Comparison of ENCODE assay signal across 1 cellular context in the genomic region with DNA sequence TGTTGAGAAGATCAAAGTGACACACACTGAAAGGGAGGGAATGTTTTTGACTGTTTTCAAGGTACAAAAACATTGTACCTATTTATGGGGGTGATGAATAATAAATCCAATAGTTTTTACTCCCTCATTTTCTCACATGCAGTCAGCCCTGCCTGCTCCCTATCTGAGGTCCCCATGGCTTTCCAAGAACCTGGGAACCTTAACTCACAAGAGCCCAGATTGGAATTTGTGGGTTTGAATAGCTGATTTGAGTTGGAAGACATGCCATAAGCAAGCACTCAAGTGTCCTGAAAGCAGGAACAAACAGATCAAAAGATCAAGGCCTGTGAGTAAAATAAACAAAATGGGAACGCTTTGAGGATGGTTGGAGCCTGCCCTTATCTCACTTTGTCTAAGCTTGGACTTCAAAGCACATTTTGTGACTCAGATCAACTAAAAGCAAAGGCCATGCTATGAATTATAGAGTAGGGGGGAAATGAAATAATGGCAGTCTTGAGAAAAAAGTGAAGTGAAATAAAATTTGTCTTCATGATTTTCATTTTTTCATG.
TF ChIP-seq lines count a peak whose summit lies in the region.

No MANE protein-coding gene starts in this region.

TF ChIP-seq in HepG2, 621 proteins besides CTCF, POLR2A, EP300 and RAD21 (continued from another document and continues in another):
- TF ChIP-seq, protein P1, sequence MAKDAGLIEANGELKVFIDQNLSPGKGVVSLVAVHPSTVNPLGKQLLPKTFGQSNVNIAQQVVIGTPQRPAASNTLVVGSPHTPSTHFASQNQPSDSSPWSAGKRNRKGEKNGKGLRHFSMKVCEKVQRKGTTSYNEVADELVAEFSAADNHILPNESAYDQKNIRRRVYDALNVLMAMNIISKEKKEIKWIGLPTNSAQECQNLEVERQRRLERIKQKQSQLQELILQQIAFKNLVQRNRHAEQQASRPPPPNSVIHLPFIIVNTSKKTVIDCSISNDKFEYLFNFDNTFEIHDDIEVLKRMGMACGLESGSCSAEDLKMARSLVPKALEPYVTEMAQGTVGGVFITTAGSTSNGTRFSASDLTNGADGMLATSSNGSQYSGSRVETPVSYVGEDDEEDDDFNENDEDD (CRISPR knock-in tag; IDR thresholded peaks at IDR 0.05; ENCODE audit: borderline replicate concordance) = peak; percentile 47; the same call in 1 of the 2 replicates
- TF ChIP-seq ZNF503 (CRISPR knock-in tag; IDR thresholded peaks at IDR 0.05) (peak; percentile 92), MATR3 (CRISPR knock-in tag; IDR thresholded peaks at IDR 0.05) (no peak), ELF4 (CRISPR knock-in tag; IDR thresholded peaks at IDR 0.05; ENCODE audit: borderline replicate concordance) (no peak), HOXA7 (CRISPR knock-in tag; IDR thresholded peaks at IDR 0.05) (no peak), MBD4 (IDR thresholded peaks at IDR 0.05; ENCODE audit: borderline replicate concordance, low read length) (peak; percentile 79; the same call in 1 of the 2 replicates), SRSF9 (IDR thresholded peaks at IDR 0.05; ENCODE audit: borderline replicate concordance, insufficient read depth, low read depth, low read length, poor library complexity, severe bottlenecking) (no peak), TGIF2 (CRISPR knock-in tag; IDR thresholded peaks at IDR 0.05) (no peak), ZNF879 (CRISPR knock-in tag; IDR thresholded peaks at IDR 0.05) (no peak), ZNF737 (CRISPR knock-in tag; IDR thresholded peaks at IDR 0.05; ENCODE audit: borderline replicate concordance) (no peak), ZSCAN9 (CRISPR knock-in tag; IDR thresholded peaks at IDR 0.05; ENCODE audit: borderline replicate concordance) (peak; percentile 58; the same call in 1 of the 2 replicates), ATF5 (CRISPR knock-in tag; IDR thresholded peaks at IDR 0.05; ENCODE audit: low read depth) (no peak), PAX8 (CRISPR knock-in tag; IDR thresholded peaks at IDR 0.05; ENCODE audit: borderline replicate concordance) (no peak), JUN (CRISPR knock-in tag; IDR thresholded peaks at IDR 0.05) (peak; percentile 83), ZFP62 (CRISPR knock-in tag; IDR thresholded peaks at IDR 0.05) (no peak), HNRNPUL1 (IDR thresholded peaks at IDR 0.05; ENCODE audit: low read depth, low read length) (no peak), ZNF644 (CRISPR knock-in tag; IDR thresholded peaks at IDR 0.05; ENCODE audit: low read depth) (peak; percentile 92), KLF11 (CRISPR knock-in tag; IDR thresholded peaks at IDR 0.05) (no peak), NFRKB (IDR thresholded peaks at IDR 0.05) (no peak), ZNF232 (CRISPR knock-in tag; IDR thresholded peaks at IDR 0.05; ENCODE audit: borderline replicate concordance) (no peak), ZBTB7B (CRISPR knock-in tag; IDR thresholded peaks at IDR 0.05) (0 out of 2 replicates have a peak, but pooled peaks have one; percentile 19), PHF5A (CRISPR knock-in tag; IDR thresholded peaks at IDR 0.05; ENCODE audit: low read depth, unreplicated experiment) (peak; percentile 16), KMT2B (CRISPR knock-in tag; IDR thresholded peaks at IDR 0.05) (no peak), ZNF260 (CRISPR knock-in tag; IDR thresholded peaks at IDR 0.05; ENCODE audit: borderline replicate concordance, low read depth) (no peak), KLF16 (CRISPR knock-in tag; IDR thresholded peaks at IDR 0.05) (no peak; a peak in 1 of 4 replicates), ZFP36 (IDR thresholded peaks at IDR 0.05; ENCODE audit: borderline replicate concordance, low read depth, low read length, partially characterized antibody) (no peak), ZNF512 (CRISPR knock-in tag; IDR thresholded peaks at IDR 0.05) (no peak), ZNF607 (CRISPR knock-in tag; IDR thresholded peaks at IDR 0.05; ENCODE audit: borderline replicate concordance) (no peak), ZNF576 (CRISPR knock-in tag; IDR thresholded peaks at IDR 0.05) (no peak), ZNF253 (CRISPR knock-in tag; IDR thresholded peaks at IDR 0.05; ENCODE audit: borderline replicate concordance) (no peak), ZNF780A (CRISPR knock-in tag; IDR thresholded peaks at IDR 0.05) (no peak), ZSCAN31 (CRISPR knock-in tag; IDR thresholded peaks at IDR 0.05; ENCODE audit: low read depth) (no peak), ZNF7 (CRISPR knock-in tag; IDR thresholded peaks at IDR 0.05) (no peak; the same call in 1 of the 2 replicates), HOXA9 (CRISPR knock-in tag; IDR thresholded peaks at IDR 0.05; ENCODE audit: borderline replicate concordance) (no peak), FLYWCH1 (CRISPR knock-in tag; IDR thresholded peaks at IDR 0.05) (no peak), HDAC2 (CRISPR knock-in tag; IDR thresholded peaks at IDR 0.05) (peak; percentile 92), MTA1 (CRISPR knock-in tag; IDR thresholded peaks at IDR 0.05; ENCODE audit: borderline replicate concordance) (no peak), CEBPG (CRISPR knock-in tag; IDR thresholded peaks at IDR 0.05) (peak; percentile 40; the same call in 1 of the 2 replicates)
- TF ChIP-seq, protein P2, sequence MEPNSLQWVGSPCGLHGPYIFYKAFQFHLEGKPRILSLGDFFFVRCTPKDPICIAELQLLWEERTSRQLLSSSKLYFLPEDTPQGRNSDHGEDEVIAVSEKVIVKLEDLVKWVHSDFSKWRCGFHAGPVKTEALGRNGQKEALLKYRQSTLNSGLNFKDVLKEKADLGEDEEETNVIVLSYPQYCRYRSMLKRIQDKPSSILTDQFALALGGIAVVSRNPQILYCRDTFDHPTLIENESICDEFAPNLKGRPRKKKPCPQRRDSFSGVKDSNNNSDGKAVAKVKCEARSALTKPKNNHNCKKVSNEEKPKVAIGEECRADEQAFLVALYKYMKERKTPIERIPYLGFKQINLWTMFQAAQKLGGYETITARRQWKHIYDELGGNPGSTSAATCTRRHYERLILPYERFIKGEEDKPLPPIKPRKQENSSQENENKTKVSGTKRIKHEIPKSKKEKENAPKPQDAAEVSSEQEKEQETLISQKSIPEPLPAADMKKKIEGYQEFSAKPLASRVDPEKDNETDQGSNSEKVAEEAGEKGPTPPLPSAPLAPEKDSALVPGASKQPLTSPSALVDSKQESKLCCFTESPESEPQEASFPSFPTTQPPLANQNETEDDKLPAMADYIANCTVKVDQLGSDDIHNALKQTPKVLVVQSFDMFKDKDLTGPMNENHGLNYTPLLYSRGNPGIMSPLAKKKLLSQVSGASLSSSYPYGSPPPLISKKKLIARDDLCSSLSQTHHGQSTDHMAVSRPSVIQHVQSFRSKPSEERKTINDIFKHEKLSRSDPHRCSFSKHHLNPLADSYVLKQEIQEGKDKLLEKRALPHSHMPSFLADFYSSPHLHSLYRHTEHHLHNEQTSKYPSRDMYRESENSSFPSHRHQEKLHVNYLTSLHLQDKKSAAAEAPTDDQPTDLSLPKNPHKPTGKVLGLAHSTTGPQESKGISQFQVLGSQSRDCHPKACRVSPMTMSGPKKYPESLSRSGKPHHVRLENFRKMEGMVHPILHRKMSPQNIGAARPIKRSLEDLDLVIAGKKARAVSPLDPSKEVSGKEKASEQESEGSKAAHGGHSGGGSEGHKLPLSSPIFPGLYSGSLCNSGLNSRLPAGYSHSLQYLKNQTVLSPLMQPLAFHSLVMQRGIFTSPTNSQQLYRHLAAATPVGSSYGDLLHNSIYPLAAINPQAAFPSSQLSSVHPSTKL (CRISPR knock-in tag; IDR thresholded peaks at IDR 0.05) = peak; percentile 98
- TF ChIP-seq, protein P3, sequence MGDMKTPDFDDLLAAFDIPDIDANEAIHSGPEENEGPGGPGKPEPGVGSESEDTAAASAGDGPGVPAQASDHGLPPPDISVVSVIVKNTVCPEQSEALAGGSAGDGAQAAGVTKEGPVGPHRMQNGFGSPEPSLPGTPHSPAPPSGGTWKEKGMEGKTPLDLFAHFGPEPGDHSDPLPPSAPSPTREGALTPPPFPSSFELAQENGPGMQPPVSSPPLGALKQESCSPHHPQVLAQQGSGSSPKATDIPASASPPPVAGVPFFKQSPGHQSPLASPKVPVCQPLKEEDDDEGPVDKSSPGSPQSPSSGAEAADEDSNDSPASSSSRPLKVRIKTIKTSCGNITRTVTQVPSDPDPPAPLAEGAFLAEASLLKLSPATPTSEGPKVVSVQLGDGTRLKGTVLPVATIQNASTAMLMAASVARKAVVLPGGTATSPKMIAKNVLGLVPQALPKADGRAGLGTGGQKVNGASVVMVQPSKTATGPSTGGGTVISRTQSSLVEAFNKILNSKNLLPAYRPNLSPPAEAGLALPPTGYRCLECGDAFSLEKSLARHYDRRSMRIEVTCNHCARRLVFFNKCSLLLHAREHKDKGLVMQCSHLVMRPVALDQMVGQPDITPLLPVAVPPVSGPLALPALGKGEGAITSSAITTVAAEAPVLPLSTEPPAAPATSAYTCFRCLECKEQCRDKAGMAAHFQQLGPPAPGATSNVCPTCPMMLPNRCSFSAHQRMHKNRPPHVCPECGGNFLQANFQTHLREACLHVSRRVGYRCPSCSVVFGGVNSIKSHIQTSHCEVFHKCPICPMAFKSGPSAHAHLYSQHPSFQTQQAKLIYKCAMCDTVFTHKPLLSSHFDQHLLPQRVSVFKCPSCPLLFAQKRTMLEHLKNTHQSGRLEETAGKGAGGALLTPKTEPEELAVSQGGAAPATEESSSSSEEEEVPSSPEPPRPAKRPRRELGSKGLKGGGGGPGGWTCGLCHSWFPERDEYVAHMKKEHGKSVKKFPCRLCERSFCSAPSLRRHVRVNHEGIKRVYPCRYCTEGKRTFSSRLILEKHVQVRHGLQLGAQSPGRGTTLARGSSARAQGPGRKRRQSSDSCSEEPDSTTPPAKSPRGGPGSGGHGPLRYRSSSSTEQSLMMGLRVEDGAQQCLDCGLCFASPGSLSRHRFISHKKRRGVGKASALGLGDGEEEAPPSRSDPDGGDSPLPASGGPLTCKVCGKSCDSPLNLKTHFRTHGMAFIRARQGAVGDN (CRISPR knock-in tag; IDR thresholded peaks at IDR 0.05) = no peak
- TF ChIP-seq, protein P4, sequence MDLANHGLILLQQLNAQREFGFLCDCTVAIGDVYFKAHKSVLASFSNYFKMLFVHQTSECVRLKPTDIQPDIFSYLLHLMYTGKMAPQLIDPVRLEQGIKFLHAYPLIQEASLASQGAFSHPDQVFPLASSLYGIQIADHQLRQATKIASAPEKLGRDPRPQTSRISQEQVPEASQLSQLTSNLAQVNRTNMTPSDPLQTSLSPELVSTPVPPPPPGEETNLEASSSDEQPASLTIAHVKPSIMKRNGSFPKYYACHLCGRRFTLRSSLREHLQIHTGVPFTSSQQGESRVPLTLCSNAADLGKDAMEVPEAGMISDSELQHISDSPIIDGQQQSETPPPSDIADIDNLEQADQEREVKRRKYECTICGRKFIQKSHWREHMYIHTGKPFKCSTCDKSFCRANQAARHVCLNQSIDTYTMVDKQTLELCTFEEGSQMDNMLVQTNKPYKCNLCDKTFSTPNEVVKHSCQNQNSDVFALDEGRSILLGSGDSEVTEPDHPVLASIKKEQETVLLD (CRISPR knock-in tag; IDR thresholded peaks at IDR 0.05; ENCODE audit: low read depth) = no peak
- TF ChIP-seq, protein P5, sequence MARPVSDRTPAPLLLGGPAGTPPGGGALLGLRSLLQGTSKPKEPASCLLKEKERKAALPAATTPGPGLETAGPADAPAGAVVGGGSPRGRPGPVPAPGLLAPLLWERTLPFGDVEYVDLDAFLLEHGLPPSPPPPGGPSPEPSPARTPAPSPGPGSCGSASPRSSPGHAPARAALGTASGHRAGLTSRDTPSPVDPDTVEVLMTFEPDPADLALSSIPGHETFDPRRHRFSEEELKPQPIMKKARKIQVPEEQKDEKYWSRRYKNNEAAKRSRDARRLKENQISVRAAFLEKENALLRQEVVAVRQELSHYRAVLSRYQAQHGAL (CRISPR knock-in tag; IDR thresholded peaks at IDR 0.05; ENCODE audit: not compliant biosample characterization) = no peak
